ENCODE assay signal across 13 cellular contexts in genomic region chr22:23184100-23184763, GRCh38. TPM values are rescaled to one million over a fixed set of nuclear protein-coding genes. Genes with fewer than 3 reads are reported as not detected.
DNase-seq lines count a peak whose midpoint lies in the region; ATAC-seq, FAIRE-seq and TF ChIP-seq lines count a peak whose summit lies in the region.
"Had no signal": no experiment of that assay in that cellular context is flagged by ENCODE, and none has a peak within 500 bp of the region (broad histone marks: within the 10 kb centered on the region; RNA-seq: fewer than 3 reads in every experiment).

No MANE protein-coding gene starts in this region.

- TF ChIP-seq EP300 in A549 (IDR thresholded peaks at IDR 0.05): no peak
- TF ChIP-seq EP300 in K562 (IDR thresholded peaks at IDR 0.05; ENCODE audit: low read length): no peak

- peak overlapping the region; percentile 86; the same call in 2 of the 3 replicates for H3K4me2 ChIP-seq in A549
- H3K4me2 ChIP-seq in K562 (ENCODE audit: insufficient read depth, low read length): peak overlapping the region; percentile 80; the same call in 1 of the 2 replicates

- H3K36me3 Mint-ChIP-seq in naive B cell: peaks cover 4% of the 10 kb centered on the region in 2 donors

- H3K27me3 ChIP-seq in HL-60 (ENCODE audit: insufficient read depth, poor library complexity, severe bottlenecking): no peaks in the 10 kb centered on the region
- no peaks in the 10 kb centered on the region for H3K27me3 ChIP-seq in K562 (ENCODE audit: control insufficient read depth in 2 of 2, insufficient read depth in 2 of 2, low read length in 2 of 2)

- POLR2A ChIA-PET in A549 (lab: Yijun Ruan, JAX): no interaction called here
- POLR2A ChIA-PET in K562 (lab: Yijun Ruan, JAX): interaction anchor here (0.7 to 86.5 kb wide), 10 partner anchors 2 to 209 kb away, joined by 4 to 3476 read pairs (median 62); partner anchors contain the start of genes BCR, RAB36 and RSPH14

- H3K4me3 Mint-ChIP-seq in naive B cell: peak overlapping the region; percentile 12 to 93 (median 87)

- H3K9me1 ChIP-seq in K562 (ENCODE audit: control insufficient read depth, insufficient read depth, low read length): peaks cover 52% of the 10 kb centered on the region

- FAIRE-seq in A549 (lab: Jason Lieb, UNC) (no peak), K562 (lab: Jason Lieb, UNC) (no peak)

- intact Hi-C loops in K562 (cut with micrococcal nuclease): no loop called here

- no peaks in the 10 kb centered on the region for H3K9me3 Mint-ChIP-seq in naive B cell

- peaks cover 53 to 78% (median 78%) of the 10 kb centered on the region in 3 donors for H3K4me1 Mint-ChIP-seq in naive B cell

- 73% methylated on average over 3 of the region's 3 CpGs for WGBS in A549 (ENCODE audit: missing lambda C conversion rate)
- WGBS in K562 (ENCODE audit: insufficient coverage, low coverage, missing lambda C conversion rate): 56% methylated on average over 3 of the region's 3 CpGs

- in situ Hi-C loops in K562 (cut with MboI): no loop called here

- peak overlapping the region in 4 of 6 donors; percentile 9 to 91 (median 44) for H3K27ac Mint-ChIP-seq in naive B cell

- ATAC-seq in A549: no peak
- ATAC-seq in K562: no peak
- ATAC-seq in naive B cell (ENCODE audit: low read depth in 2 of 2): no peak

- H3K9me3 ChIP-seq in A549: no peaks in the 10 kb centered on the region
- H3K9me3 ChIP-seq in K562 (replicated peaks; ENCODE audit: control insufficient read depth, insufficient read depth, low read depth, low read length): no peaks in the 10 kb centered on the region

- peaks cover 85% of the 10 kb centered on the region for H3K79me2 ChIP-seq in K562 (ENCODE audit: control insufficient read depth, insufficient read depth, low read length)

- H3K4me3 ChIP-seq in A549: no peak overlapping the region
- peak overlapping the region; percentile 38 for H3K4me3 ChIP-seq in HL-60 (replicated peaks; ENCODE audit: insufficient read depth, low read length)
- H3K4me3 ChIP-seq in K562: no peak overlapping the region

- H3K27me3 Mint-ChIP-seq in naive B cell: no peaks in the 10 kb centered on the region

- BruUV-seq in K562 (replicated peaks; lab: Mats Ljungman, UMichigan): no TSS peak

- H2AFZ ChIP-seq in K562 (ENCODE audit: low read depth, low read length): no peak overlapping the region

- TF ChIP-seq RAD21 in A549 (conservative IDR thresholded peaks at IDR 0.05 in 1 of 2, IDR thresholded peaks at IDR 0.05 in 1 of 2) (no peak), K562 (CRISPR knock-in tag; conservative IDR thresholded peaks at IDR 0.05 in 1 of 2, IDR thresholded peaks at IDR 0.05 in 1 of 2) (no peak)

- H3K4me1 ChIP-seq in A549 (peaks cover 31% of the 10 kb centered on the region), K562 (replicated peaks in 1 of 2; ENCODE audit: control insufficient read depth in 2 of 2, insufficient read depth in 2 of 2, low read length in 2 of 2) (peaks cover 63 to 66% of the 10 kb centered on the region in 2 experiments)

- no peak for TF ChIP-seq POLR2A in A549 (IDR thresholded peaks at IDR 0.05; ENCODE audit: low read length)
- no peak for TF ChIP-seq POLR2A in K562 (conservative IDR thresholded peaks at IDR 0.05)

- peak overlapping the region in 1 of 2 experiments; percentile 2; a peak in 1 of 4 replicates for H3K9ac ChIP-seq in K562 (ENCODE audit: insufficient read depth in 1 of 2, low read depth in 2 of 2, low read length in 2 of 2)

- no peak for DNase-seq in A549 (ENCODE audit: low read depth in 1 of 2, low spot score in 1 of 2)
- DNase-seq in HL-60 (ENCODE audit: low read depth in 1 of 2, low spot score in 1 of 2): no peak
- DNase-seq in K562 (ENCODE audit: extremely low read depth in 1 of 4, low spot score in 3 of 4): peak in 1 of 4 experiments; percentile 63
- DNase-seq in naive B cell: no peak
- DNase-seq in GM10266 (ENCODE audit: extremely low spot score): no peak
- DNase-seq in GM19240 (ENCODE audit: insufficient read length, low spot score): no peak
- no peak for DNase-seq in stimulated activated CD4-positive, alpha-beta T cell treated with anti-CD3 and anti-CD28 coated beads, Interleukin-2, amount 100 ng/mL, for 24 hours
- no peak for DNase-seq in DMS114 treated with DMSO at 0.1 percent for 48 hours (lab: John Stamatoyannopoulos, UW; ENCODE audit: unreplicated experiment)
- DNase-seq: T1000 had no signal

- peaks cover 59% of the 10 kb centered on the region for H4K20me1 ChIP-seq in K562 (replicated peaks; ENCODE audit: control insufficient read depth, insufficient read depth, low read length)

- H3K27ac ChIP-seq in A549 (no peak overlapping the region), HL-60 (replicated peaks) (peak overlapping the region; percentile 89), K562 (ENCODE audit: extremely low read depth, low read depth, low read length) (no peak overlapping the region)
- H3K27ac ChIP-seq: C4-2B had no signal

- peaks cover 64% of the 10 kb centered on the region for H3K36me3 ChIP-seq in K562 (ENCODE audit: control insufficient read depth, insufficient read depth, low read length)

- TF ChIP-seq CTCF in A549 (IDR thresholded peaks at IDR 0.05): no peak
- no peak for TF ChIP-seq CTCF in HL-60 (IDR thresholded peaks at IDR 0.05; ENCODE audit: insufficient read depth, low read length)
- TF ChIP-seq CTCF in K562 (IDR thresholded peaks at IDR 0.05 in 2 of 3, conservative IDR thresholded peaks at IDR 0.05 in 1 of 3; ENCODE audit: insufficient read depth in 2 of 3, low read depth in 1 of 3, low read length in 3 of 3): no peak
- TF ChIP-seq CTCF in GM10266 (IDR thresholded peaks at IDR 0.05; ENCODE audit: control insufficient read depth, insufficient read depth, low read depth, missing control alignments): no peak

- CTCF ChIA-PET in A549 (lab: Yijun Ruan, JAX): interaction anchor here (0.9 to 3.4 kb wide), 5 partner anchors 8 to 106 kb away, joined by 3 to 14 read pairs (median 5); no protein-coding TSS in a partner anchor
- CTCF ChIA-PET in K562 (lab: Yijun Ruan, JAX; ENCODE audit: low intra/inter-chr PET ratio): no interaction called here

RNA-seq across cellular contexts. Expression of gene BCR, which starts 3.9 kb away (rescaled TPM):
- polyA plus RNA-seq in A549 (2011; rRNA removed) (12.7 and 14.7 TPM in 2 replicates), A549 (2017; fragmentation: RNase III; extraction: RNeasy Plus Mini Kit Qiagen cat#74134 plus additional on column Dnase treatment) (13.9 to 16.4 TPM (median 16.1 TPM) in 3 replicates), K562 (2011; rRNA removed) (20.9 and 36.8 TPM in 2 replicates), K562 (2014; fragmentation: Illumina TruSeq; extraction: Trizol) (45.8 and 60.4 TPM in 2 replicates), K562 (2014; fragmentation: Nextera tagmentation; extraction: Ambion mirVana) (under 1 TPM; 0.41 to 0.70 TPM), K562 (2014; rRNA removed) (34.9 and 36.1 TPM in 2 replicates), naive B cell (ENCODE audit: low read depth in 6 of 6) (10 to 100 TPM in 1 of 6 donors, 1 to 10 TPM in 4, not detected in 1; 2.6 to 12.1 (median 4.0) TPM)
- 18.9 and 25.9 TPM in 2 replicates for polyA plus RNA-seq in A549 (2012; cell fraction: cytosol; rRNA removed)
- polyA plus RNA-seq in A549 (2012; cell fraction: nucleus; rRNA removed): 32.4 and 39.8 TPM in 2 replicates
- 33.0 and 63.3 TPM in 2 replicates for polyA minus RNA-seq in A549 (2011; rRNA and poly(A)+ RNA removed)
- 234 and 446 TPM in 2 replicates for total RNA-seq in K562 (2011; cell fraction: chromatin; rRNA removed; ENCODE audit: low replicate concordance)
- total RNA-seq in K562 (2011; cell fraction: nucleolus; rRNA removed): 279 and 314 TPM in 2 replicates
- 196 and 222 TPM in 2 replicates for total RNA-seq in K562 (2011; cell fraction: nucleoplasm; rRNA removed)
- total RNA-seq in K562 (2014; rRNA removed) (81.7 and 100 TPM in 2 replicates), K562 (2014; rRNA removed; fragmentation: Illumina TruSeq; extraction: Trizol) (27.5 and 45.6 TPM in 2 replicates), K562 (2015; rRNA removed; fragmentation: Illumina TruSeq; extraction: Trizol) (65.7 and 68.4 TPM in 2 replicates), K562 (2021) (144 and 150 TPM in 2 replicates)
- 26.4 and 31.1 TPM in 2 replicates for polyA plus RNA-seq in K562 (2011; cell fraction: cytosol; rRNA removed)
- 57.9 and 76.9 TPM in 2 replicates for polyA plus RNA-seq in K562 (2011; cell fraction: nucleus; rRNA removed)
- 73.9 and 75.3 TPM in 2 replicates for polyA plus RNA-seq in K562 (2012)
- 113 and 124 TPM in 2 replicates for polyA minus RNA-seq in K562 (2011; rRNA and poly(A)+ RNA removed)
- 132 and 181 TPM in 2 replicates for polyA minus RNA-seq in K562 (2011; cell fraction: cytosol; rRNA and poly(A)+ RNA removed)
- 138 and 300 TPM in 2 replicates for polyA minus RNA-seq in K562 (2011; cell fraction: nucleus; rRNA and poly(A)+ RNA removed)

RNA-seq across cellular contexts. Expression of gene RAB36, which starts 39.0 kb away (rescaled TPM):
- 2.5 and 3.1 TPM in 2 replicates for polyA plus RNA-seq in A549 (2011; rRNA removed)
- 4.9 and 6.9 TPM in 2 replicates for polyA plus RNA-seq in A549 (2012; cell fraction: cytosol; rRNA removed)
- polyA plus RNA-seq in A549 (2012; cell fraction: nucleus; rRNA removed): 9.5 and 10.1 TPM in 2 replicates
- 4.0 to 4.7 TPM (median 4.5 TPM) in 3 replicates for polyA plus RNA-seq in A549 (2017; fragmentation: RNase III; extraction: RNeasy Plus Mini Kit Qiagen cat#74134 plus additional on column Dnase treatment)
- polyA minus RNA-seq in A549 (2011; rRNA and poly(A)+ RNA removed): 3.9 and 4.0 TPM in 2 replicates
- total RNA-seq in K562 (2011; cell fraction: chromatin; rRNA removed; ENCODE audit: low replicate concordance): not detected in 2 replicates
- not detected in 2 replicates for total RNA-seq in K562 (2011; cell fraction: nucleolus; rRNA removed)
- total RNA-seq in K562 (2011; cell fraction: nucleoplasm; rRNA removed): not detected in 2 replicates
- 0.04 and 0.50 TPM in 2 replicates for total RNA-seq in K562 (2014; rRNA removed)
- total RNA-seq in K562 (2014; rRNA removed; fragmentation: Illumina TruSeq; extraction: Trizol): not detected in 2 replicates
- total RNA-seq in K562 (2015; rRNA removed; fragmentation: Illumina TruSeq; extraction: Trizol): not detected in 2 replicates
- total RNA-seq in K562 (2021): 0.09 TPM in 1 of 2 replicates, not detected in the other
- polyA plus RNA-seq in K562 (2011; rRNA removed): 0.01 and 0.04 TPM in 2 replicates
- 0.58 TPM in 1 of 2 replicates, not detected in the other for polyA plus RNA-seq in K562 (2011; cell fraction: cytosol; rRNA removed)
- polyA plus RNA-seq in K562 (2011; cell fraction: nucleus; rRNA removed): 0.06 TPM in 1 of 2 replicates, not detected in the other
- 0.08 and 0.18 TPM in 2 replicates for polyA plus RNA-seq in K562 (2012)
- not detected in 2 replicates for polyA plus RNA-seq in K562 (2014; fragmentation: Illumina TruSeq; extraction: Trizol)
- under 1 TPM; 0.04 to 0.08 TPM for polyA plus RNA-seq in K562 (2014; fragmentation: Nextera tagmentation; extraction: Ambion mirVana)
- 0.08 TPM in 1 of 2 replicates, not detected in the other for polyA plus RNA-seq in K562 (2014; rRNA removed)
- 0.42 TPM in 1 of 2 replicates, not detected in the other for polyA minus RNA-seq in K562 (2011; rRNA and poly(A)+ RNA removed)
- not detected in 2 replicates for polyA minus RNA-seq in K562 (2011; cell fraction: cytosol; rRNA and poly(A)+ RNA removed)
- polyA minus RNA-seq in K562 (2011; cell fraction: nucleus; rRNA and poly(A)+ RNA removed): 0.11 and 0.40 TPM in 2 replicates
- polyA plus RNA-seq in naive B cell (ENCODE audit: low read depth in 6 of 6): 1 to 10 TPM in 2 of 6 donors, under 1 TPM in 3, not detected in 1; 0.40 to 1.7 (median 0.80) TPM

RNA-seq across cellular contexts. Expression of gene RSPH14, which starts 42.4 kb away (rescaled TPM):
- polyA plus RNA-seq in A549 (2011; rRNA removed) (2.5 and 2.7 TPM in 2 replicates), A549 (2017; fragmentation: RNase III; extraction: RNeasy Plus Mini Kit Qiagen cat#74134 plus additional on column Dnase treatment) (1.4 to 1.5 TPM (median 1.4 TPM) in 3 replicates), K562 (2011; rRNA removed) (0.24 TPM in 1 of 2 replicates, not detected in the other), K562 (2014; fragmentation: Illumina TruSeq; extraction: Trizol) (not detected in 2 replicates), K562 (2014; fragmentation: Nextera tagmentation; extraction: Ambion mirVana) (under 1 TPM in 1 of 2 experiments, not detected in 1; 0.35 TPM), K562 (2014; rRNA removed) (not detected in 2 replicates), naive B cell (ENCODE audit: low read depth in 6 of 6) (under 1 TPM in 2 of 6 donors, not detected in 4; 0.25 to 0.27 TPM)
- 1.8 and 2.5 TPM in 2 replicates for polyA plus RNA-seq in A549 (2012; cell fraction: cytosol; rRNA removed)
- polyA plus RNA-seq in A549 (2012; cell fraction: nucleus; rRNA removed): 1.4 and 1.9 TPM in 2 replicates
- polyA minus RNA-seq in A549 (2011; rRNA and poly(A)+ RNA removed): 3.8 and 4.1 TPM in 2 replicates
- not detected in 2 replicates for total RNA-seq in K562 (2011; cell fraction: chromatin; rRNA removed; ENCODE audit: low replicate concordance)
- not detected in 2 replicates for total RNA-seq in K562 (2011; cell fraction: nucleolus; rRNA removed)
- not detected in 2 replicates for total RNA-seq in K562 (2011; cell fraction: nucleoplasm; rRNA removed)
- total RNA-seq in K562 (2014; rRNA removed) (not detected in 2 replicates), K562 (2014; rRNA removed; fragmentation: Illumina TruSeq; extraction: Trizol) (not detected in 2 replicates), K562 (2015; rRNA removed; fragmentation: Illumina TruSeq; extraction: Trizol) (not detected in 2 replicates), K562 (2021) (not detected in 2 replicates)
- polyA plus RNA-seq in K562 (2011; cell fraction: cytosol; rRNA removed): not detected in 2 replicates
- 0.27 TPM in 1 of 2 replicates, not detected in the other for polyA plus RNA-seq in K562 (2011; cell fraction: nucleus; rRNA removed)
- not detected in 2 replicates for polyA plus RNA-seq in K562 (2012)
- polyA minus RNA-seq in K562 (2011; rRNA and poly(A)+ RNA removed): not detected in 2 replicates
- not detected in 2 replicates for polyA minus RNA-seq in K562 (2011; cell fraction: cytosol; rRNA and poly(A)+ RNA removed)
- polyA minus RNA-seq in K562 (2011; cell fraction: nucleus; rRNA and poly(A)+ RNA removed): not detected in 2 replicates
- total RNA-seq: IMR-90, lung microvascular endothelial cell had no signal
- polyA plus RNA-seq: fibroblast of lung, IMR-90 had no signal
